Comparison of ENCODE assay signal across 16 cellular contexts in genomic region chr16:11180489-11180888, GRCh38.
DNase-seq lines count a peak whose midpoint lies in the region; ATAC-seq and TF ChIP-seq lines count a peak whose summit lies in the region.
"Had no signal": no experiment of that assay in that cellular context is flagged by ENCODE, and none has a peak within 500 bp of the region (broad histone marks: within the 10 kb centered on the region; RNA-seq: fewer than 3 reads in every experiment).

No MANE protein-coding gene starts in this region.

- H3K36me3 Mint-ChIP-seq in effector memory CD8-positive, alpha-beta T cell (ENCODE audit: insufficient read depth) = peaks cover 7% of the 10 kb centered on the region

- no peak overlapping the region for H3K27ac ChIP-seq in right atrium auricular region
- H3K27ac ChIP-seq in KOPT-K1 (ENCODE audit: low read depth, low read length, poor library complexity, severe bottlenecking) = peak overlapping the region; percentile 81
- H3K27ac ChIP-seq in upper lobe of right lung = no peak overlapping the region
- H3K27ac ChIP-seq in ovary = no peak overlapping the region
- H3K27ac ChIP-seq: coronary artery, parathyroid adenoma had no signal

- H3K27me3 Mint-ChIP-seq in effector memory CD8-positive, alpha-beta T cell = no peaks in the 10 kb centered on the region
- H3K27me3 Mint-ChIP-seq: T-helper 17 cell had no signal

- intact Hi-C loops in Right ventricle myocardium superior (cut with DNase I) (no loop called here), upper lobe of right lung (cut with DNase I) (no loop called here), ovary (cut with DNase I) (no loop called here)

- ATAC-seq in Right ventricle myocardium superior (ENCODE audit: poor library complexity) (peak; percentile 15), upper lobe of right lung (peak; percentile 67)
- ATAC-seq in effector memory CD8-positive, alpha-beta T cell (replicated peaks) = no peak
- ATAC-seq: T-helper 17 cell had no signal

- H3K36me3 ChIP-seq in right atrium auricular region (peaks cover 17% of the 10 kb centered on the region), KOPT-K1 (ENCODE audit: insufficient read depth, low read length) (peaks cover 15% of the 10 kb centered on the region; the same call in 1 of the 2 replicates), upper lobe of right lung (peaks cover 19% of the 10 kb centered on the region), ovary (no peaks in the 10 kb centered on the region)

- TF ChIP-seq CTCF in right atrium auricular region (IDR thresholded peaks at IDR 0.05) = no peak
- TF ChIP-seq CTCF in upper lobe of right lung (IDR thresholded peaks at IDR 0.05) = no peak
- no peak for TF ChIP-seq CTCF in ovary (IDR thresholded peaks at IDR 0.05)

- H3K4me1 ChIP-seq in right atrium auricular region = no peaks in the 10 kb centered on the region
- peaks cover 3% of the 10 kb centered on the region for H3K4me1 ChIP-seq in upper lobe of right lung
- H3K4me1 ChIP-seq in ovary (ENCODE audit: insufficient read depth) = peaks cover 2% of the 10 kb centered on the region
- H3K4me1 ChIP-seq: parathyroid adenoma had no signal

- DNase-seq in Right ventricle myocardium superior = no peak
- DNase-seq in right atrium auricular region (ENCODE audit: low spot score) = no peak
- DNase-seq in effector memory CD8-positive, alpha-beta T cell = no peak
- no peak for DNase-seq in upper lobe of right lung
- no peak for DNase-seq in AG08396 (ENCODE audit: low spot score)
- no peak for DNase-seq in NCI-H1105 treated with DMSO at 0.1 percent for 48 hours (lab: John Stamatoyannopoulos, UW)
- no peak for DNase-seq in ovary
- DNase-seq: DMS53; mesendoderm; NCI-H1092 treated with DMSO at 0.1 percent for 48 hours; NCI-H446 treated with DMSO at 0.1 percent for 48 hours; stimulated activated CD4-positive, alpha-beta T cell treated with anti-CD3 and anti-CD28 coated beads, Interleukin-15, amount 100 ng/mL, for 24 hours; T-helper 17 cell had no signal

- H3K27ac Mint-ChIP-seq in effector memory CD8-positive, alpha-beta T cell = peak overlapping the region; percentile 69 to 81
- H3K27ac Mint-ChIP-seq: T-helper 17 cell had no signal

- no peak overlapping the region for H3K4me3 ChIP-seq in right atrium auricular region
- H3K4me3 ChIP-seq in upper lobe of right lung = no peak overlapping the region
- H3K4me3 ChIP-seq in ovary = no peak overlapping the region
- H3K4me3 ChIP-seq: coronary artery had no signal

- 87 to 94% (median 94%) methylated on average over 6 of the region's 6 CpGs for WGBS in ovary, 3 donors

- no peaks in the 10 kb centered on the region for H3K9me3 Mint-ChIP-seq in effector memory CD8-positive, alpha-beta T cell

- H3K9me3 ChIP-seq in right atrium auricular region (no peaks in the 10 kb centered on the region), KOPT-K1 (ENCODE audit: insufficient read depth, low read length, poor library complexity, severe bottlenecking) (no peaks in the 10 kb centered on the region), upper lobe of right lung (no peaks in the 10 kb centered on the region), ovary (no peaks in the 10 kb centered on the region)

- no peak for TF ChIP-seq POLR2A in ovary (IDR thresholded peaks at IDR 0.05)

- H3K4me3 Mint-ChIP-seq in effector memory CD8-positive, alpha-beta T cell = no peak overlapping the region
- H3K4me3 Mint-ChIP-seq: T-helper 17 cell had no signal

- H3K27me3 ChIP-seq in right atrium auricular region (no peaks in the 10 kb centered on the region), upper lobe of right lung (no peaks in the 10 kb centered on the region), ovary (no peaks in the 10 kb centered on the region)

- no peak for TF ChIP-seq EP300 in ovary (IDR thresholded peaks at IDR 0.05)

- peaks cover 0 to 15% of the 10 kb centered on the region in 2 donors for H3K4me1 Mint-ChIP-seq in effector memory CD8-positive, alpha-beta T cell (ENCODE audit: low read depth in 2 of 2)
